Comparison of ENCODE assay signal across 16 cellular contexts in the genomic region with DNA sequence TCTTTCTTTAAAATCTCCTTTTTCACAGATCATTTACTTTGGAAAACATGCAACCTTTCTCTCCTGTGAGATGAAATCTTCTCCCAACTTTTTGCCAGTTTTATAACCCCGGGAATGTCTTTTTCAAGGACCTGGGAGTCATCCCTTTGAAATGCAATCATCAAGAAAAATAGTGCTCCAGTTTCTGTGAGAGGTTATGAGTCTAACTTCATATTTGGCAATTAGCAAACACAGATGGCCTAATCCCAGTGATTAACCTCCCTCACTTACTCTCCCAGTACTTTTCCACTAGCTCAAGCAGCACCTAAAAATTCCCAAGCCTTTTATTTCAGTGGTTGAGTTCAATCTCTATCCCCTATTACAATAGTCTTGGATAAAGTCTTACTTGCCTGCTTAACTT.
"Had no signal": no experiment of that assay in that cellular context is flagged by ENCODE, and none has a peak within 500 bp of the region (broad histone marks: within the 10 kb centered on the region; RNA-seq: fewer than 3 reads in every experiment).

No MANE protein-coding gene starts in this region.

- DNase-seq: activated CD4-positive, alpha-beta T cell treated with anti-CD3 and anti-CD28 coated beads, Interleukin-2, amount 10 ng/mL, durations not matched to agents 24 days and 14 days; activated CD8-positive, alpha-beta T cell treated with anti-CD3 and anti-CD28 coated beads for 36 hours; activated naive CD4-positive, alpha-beta T cell treated with anti-CD3 and anti-CD28 coated beads, Interleukin-2, amount 10 ng/mL, durations not matched to agents 7 days and 5 days; activated naive CD8-positive, alpha-beta T cell treated with anti-CD3 and anti-CD28 coated beads, Interleukin-2, amount 50 U/mL, for 24 hours; activated T-cell treated with anti-CD3 and anti-CD28 coated beads, Interleukin-2, amount 50 U/mL, for 24 hours; aorta; effector CD4-positive, alpha-beta T cell; mesendoderm; naive thymus-derived CD8-positive, alpha-beta T cell; stimulated activated CD4-positive, alpha-beta T cell treated with anti-CD3 and anti-CD28 coated beads, Interleukin-12 subunit alpha, Interleukin-12 subunit beta, amount 100 ng/mL, for 4 hours; stimulated activated CD4-positive, alpha-beta T cell treated with anti-CD3 and anti-CD28 coated beads, Interleukin-1b, Interleukin-23, amount 100 ng/mL, for 48 hours; stimulated activated CD8-positive, alpha-beta memory T cell treated with anti-CD3 and anti-CD28 coated beads, Interleukin-4, amount 100 ng/mL, for 48 hours; stimulated activated naive CD4-positive, alpha-beta T cell had no signal

- H3K27ac ChIP-seq: prostate gland, right atrium auricular region had no signal

- H3K4me3 ChIP-seq: prostate gland, right atrium auricular region had no signal

- H3K4me1 ChIP-seq: prostate gland, right atrium auricular region had no signal

- ATAC-seq: activated CD8-positive, alpha-beta T cell treated with anti-CD3 and anti-CD28 coated beads for 36 hours; activated naive CD8-positive, alpha-beta T cell treated with anti-CD3 and anti-CD28 coated beads, Interleukin-2, amount 50 U/mL, for 24 hours; esophagus mucosa; naive thymus-derived CD8-positive, alpha-beta T cell had no signal

- H3K36me3 ChIP-seq: prostate gland, right atrium auricular region had no signal

- H3K27me3 ChIP-seq: right atrium auricular region had no signal

- H3K9me3 ChIP-seq: prostate gland, right atrium auricular region had no signal
